23 cellular contexts compared by ENCODE assay signal in the genomic region with DNA sequence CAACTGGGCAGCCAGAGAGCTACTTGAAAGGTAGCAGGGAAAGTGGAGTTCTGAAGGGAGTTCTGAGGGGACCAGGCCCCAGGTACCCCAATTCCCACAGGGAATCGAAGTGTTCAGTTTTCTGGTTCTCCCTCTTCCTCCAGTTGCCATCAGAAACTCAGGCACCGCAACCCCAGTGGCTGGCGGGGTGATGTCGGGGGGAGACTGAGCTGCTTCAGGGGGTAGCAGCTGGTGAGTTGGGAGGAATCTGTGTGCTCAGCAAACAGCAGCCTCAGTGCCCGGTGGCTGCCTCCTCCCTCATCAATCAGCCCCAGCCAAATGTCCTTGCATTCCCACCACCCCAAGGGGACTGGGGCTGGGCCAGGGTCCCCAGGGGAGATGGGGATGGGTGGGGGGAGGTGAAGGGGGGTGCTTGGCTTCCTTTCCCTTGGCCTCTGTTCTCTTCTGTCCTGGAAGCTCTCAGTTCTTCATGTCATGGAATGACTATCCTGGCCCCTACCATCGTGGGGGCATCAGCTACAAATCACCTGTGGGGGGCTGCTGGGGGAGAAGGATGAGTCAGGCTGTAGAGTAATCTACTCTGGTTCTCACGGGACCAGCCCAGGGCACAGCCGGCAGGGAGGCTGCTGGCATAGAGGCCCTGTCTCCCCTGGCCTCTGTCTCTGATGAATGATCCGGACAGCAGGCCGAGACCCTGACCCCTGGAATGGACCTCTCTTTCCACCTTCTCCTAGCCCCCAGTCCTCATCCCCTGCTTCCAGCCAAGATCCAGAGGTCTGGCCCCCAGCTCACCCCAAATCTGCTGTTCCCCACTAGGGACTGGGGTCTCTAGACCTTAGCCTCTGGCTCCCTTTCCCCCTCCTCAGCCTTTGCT. TPM values are rescaled to one million over a fixed set of nuclear protein-coding genes. Genes with fewer than 3 reads are reported as not detected.
DNase-seq lines count a peak whose midpoint lies in the region; ATAC-seq, FAIRE-seq and TF ChIP-seq lines count a peak whose summit lies in the region.
"Had no signal": no experiment of that assay in that cellular context is flagged by ENCODE, and none has a peak within 500 bp of the region (broad histone marks: within the 10 kb centered on the region; RNA-seq: fewer than 3 reads in every experiment).

No MANE protein-coding gene starts in this region.

- TF ChIP-seq POLR2A in Peyer's patch (IDR thresholded peaks at IDR 0.05) = no peak

- 0 out of 2 replicates have a peak overlapping the region, but pooled peaks have one; percentile 8 for H3K27ac Mint-ChIP-seq in WTC11
- peak overlapping the region; percentile 82 for H3K27ac Mint-ChIP-seq in progenitor cell of endocrine pancreas
- H3K27ac Mint-ChIP-seq: T-cell had no signal

- H3K9ac ChIP-seq in DND-41 (ENCODE audit: low read depth, low read length) (no peak overlapping the region), kidney (ENCODE audit: low read length in 2 of 2) (no peak overlapping the region)
- H3K9ac ChIP-seq: GM23248 had no signal

- peaks cover 27% of the 10 kb centered on the region for H3K4me1 ChIP-seq in DND-41 (ENCODE audit: insufficient read depth, low read length)
- H3K4me1 ChIP-seq in kidney (ENCODE audit: control insufficient read depth in 1 of 2, insufficient read depth in 1 of 2, low read depth in 1 of 2, low read length in 2 of 2) = peaks cover 0 to 6% of the 10 kb centered on the region in 2 donors
- H3K4me1 ChIP-seq in Peyer's patch = peaks cover 0 to 17% (median 9%) of the 10 kb centered on the region in 4 donors

- no peak for FAIRE-seq in kidney (lab: Jason Lieb, UNC)
- FAIRE-seq: HTR-8/SVneo had no signal

- POLR2A ChIA-PET in WTC11 (lab: Charles Lee) = no interaction called here

- H3K4me2 ChIP-seq in DND-41 (ENCODE audit: insufficient read depth, low read length) = peak overlapping the region; percentile 11; the same call in 1 of the 2 replicates

- no peaks in the 10 kb centered on the region for H3K79me2 ChIP-seq in DND-41 (ENCODE audit: insufficient read depth, low read length)

- peaks cover 5% of the 10 kb centered on the region for H4K20me1 ChIP-seq in DND-41 (ENCODE audit: insufficient read depth, low read length)

- H3K9me3 Mint-ChIP-seq in WTC11 = no peaks in the 10 kb centered on the region
- H3K9me3 Mint-ChIP-seq in progenitor cell of endocrine pancreas (ENCODE audit: low read depth) = no peaks in the 10 kb centered on the region
- H3K9me3 Mint-ChIP-seq: T-cell had no signal

- H3K27ac ChIP-seq in DND-41 (ENCODE audit: low read length) = no peak overlapping the region
- no peak overlapping the region for H3K27ac ChIP-seq in kidney (ENCODE audit: low read depth in 2 of 2, low read length in 2 of 2)
- no peak overlapping the region for H3K27ac ChIP-seq in Peyer's patch
- H3K27ac ChIP-seq: GM23248, HL-60, RWPE1 had no signal

- no peak overlapping the region for H2AFZ ChIP-seq in DND-41 (ENCODE audit: low read depth, low read length)
- H2AFZ ChIP-seq: GM23248 had no signal

- no peak for ATAC-seq in DND-41 (ENCODE audit: insufficient read depth, low read depth)
- no peak for ATAC-seq in WTC11
- ATAC-seq in GM19455 (IDR thresholded peaks at IDR 0.05; ENCODE audit: unreplicated experiment) = no peak
- ATAC-seq: PC-3, SK-N-SH treated with all-trans-retinoic acid at 6 μM for 48 hours, T-cell had no signal

- H3K4me3 Mint-ChIP-seq in WTC11 (no peak overlapping the region), progenitor cell of endocrine pancreas (ENCODE audit: low read depth) (no peak overlapping the region)
- H3K4me3 Mint-ChIP-seq: T-cell had no signal

- H3K27me3 Mint-ChIP-seq in WTC11 (ENCODE audit: low read depth) (peaks cover 38% of the 10 kb centered on the region), progenitor cell of endocrine pancreas (peaks cover 26% of the 10 kb centered on the region)

- CTCF ChIA-PET in WTC11 (lab: Charles Lee) = interaction anchor here (1.0 to 8.0 kb wide), 7 partner anchors 9 to 128 kb away, joined by 3 to 120 read pairs (median 17); a partner anchor contains a TSS

- no peak for TF ChIP-seq CTCF in DND-41 (IDR thresholded peaks at IDR 0.05; ENCODE audit: borderline replicate concordance, extremely low read depth, low read length, poor library complexity, severe bottlenecking)
- no peak for TF ChIP-seq CTCF in WTC11 (IDR thresholded peaks at IDR 0.05)
- TF ChIP-seq CTCF in kidney (IDR thresholded peaks at IDR 0.05; ENCODE audit: borderline replicate concordance, extremely low read depth, insufficient read depth) = no peak
- no peak for TF ChIP-seq CTCF in progenitor cell of endocrine pancreas (IDR thresholded peaks at IDR 0.05; ENCODE audit: unreplicated experiment)
- no peak for TF ChIP-seq CTCF in Peyer's patch (IDR thresholded peaks at IDR 0.05)

- DNase-seq in DND-41 (no peak), WTC11 (ENCODE audit: low spot score) (no peak), kidney (peak; percentile 37), progenitor cell of endocrine pancreas (ENCODE audit: low spot score, unreplicated experiment) (no peak), GM03348 (ENCODE audit: low spot score) (no peak), Peyer's patch (no peak)
- DNase-seq: ACHN, DMS79 treated with DMSO at 0.1 percent for 48 hours, GM23248, IMR-90, NCI-H1048, NCI-H1436 treated with DMSO at 0.1 percent for 48 hours, NCI-H2029, NCI-H748 treated with DMSO at 0.1 percent for 48 hours, PC-3, SIG-M5, T-cell had no signal

- H3K9me3 ChIP-seq in DND-41 (ENCODE audit: insufficient read depth, low read length, severe bottlenecking) = no peaks in the 10 kb centered on the region
- no peaks in the 10 kb centered on the region for H3K9me3 ChIP-seq in kidney (ENCODE audit: control insufficient read depth in 1 of 2, low read length in 2 of 2)
- no peaks in the 10 kb centered on the region for H3K9me3 ChIP-seq in Peyer's patch

- H3K36me3 ChIP-seq in DND-41 (ENCODE audit: insufficient read depth, low read length) (no peaks in the 10 kb centered on the region), kidney (ENCODE audit: control insufficient read depth in 1 of 2, insufficient read depth in 2 of 2, low read length in 2 of 2) (no peaks in the 10 kb centered on the region), Peyer's patch (no peaks in the 10 kb centered on the region)

- H3K27me3 ChIP-seq in DND-41 (ENCODE audit: insufficient read depth, low read length, poor library complexity) (peaks cover 55% of the 10 kb centered on the region), Peyer's patch (peaks cover 0 to 5% of the 10 kb centered on the region in 2 donors)

- H3K36me3 Mint-ChIP-seq in WTC11 = no peaks in the 10 kb centered on the region
- H3K36me3 Mint-ChIP-seq in progenitor cell of endocrine pancreas (ENCODE audit: insufficient read depth) = peaks cover 11% of the 10 kb centered on the region
- H3K36me3 Mint-ChIP-seq: T-cell had no signal

- H3K4me1 Mint-ChIP-seq in WTC11 = peaks cover 46% of the 10 kb centered on the region
- peaks cover 26% of the 10 kb centered on the region for H3K4me1 Mint-ChIP-seq in progenitor cell of endocrine pancreas (ENCODE audit: low read depth)

- intact Hi-C loops in kidney (cut with DNase I) = no loop called here

- no peak overlapping the region for H3K4me3 ChIP-seq in DND-41 (ENCODE audit: low read depth in 1 of 2, low read length in 2 of 2)
- H3K4me3 ChIP-seq in kidney (ENCODE audit: low read length in 2 of 2) = no peak overlapping the region
- H3K4me3 ChIP-seq in Peyer's patch = no peak overlapping the region
- H3K4me3 ChIP-seq: GM23248 had no signal

TF ChIP-seq in WTC11, 78 proteins besides CTCF, POLR2A, EP300 and RAD21:
- TF ChIP-seq ZNF317 (CRISPR knock-in tag; IDR thresholded peaks at IDR 0.05; ENCODE audit: borderline replicate concordance, low read depth) (no peak), ZNF396 (CRISPR knock-in tag; IDR thresholded peaks at IDR 0.05; ENCODE audit: borderline replicate concordance) (no peak)

RNA-seq across cellular contexts. Expression of a gene that starts 2.6 kb away (rescaled TPM):
- 0.17 to 0.34 TPM (median 0.27 TPM) in 3 replicates for total RNA-seq in WTC11 (2021)
- 0.66 TPM for total RNA-seq in kidney
- polyA plus RNA-seq in kidney (ENCODE audit: insufficient read depth, low read depth, low replicate concordance) = 0.17 TPM
- 0.22 and 0.29 TPM in 2 replicates for total RNA-seq in progenitor cell of endocrine pancreas
- total RNA-seq in Peyer's patch = under 1 TPM in 2 of 4 donors, not detected in 2; 0.18 to 0.83 TPM
- total RNA-seq: GM23248, NCI-H460, T-cell had no signal
- polyA plus RNA-seq: GM23248 had no signal

RNA-seq across cellular contexts. Expression of a gene that starts 10.0 kb away (rescaled TPM):
- total RNA-seq in WTC11 (2021) (14.3 to 14.7 TPM (median 14.5 TPM) in 3 replicates), kidney (3.5 TPM), progenitor cell of endocrine pancreas (32.3 and 34.5 TPM in 2 replicates), Peyer's patch (under 1 TPM in 1 of 4 donors, not detected in 3; 0.27 TPM)
- polyA plus RNA-seq in kidney (ENCODE audit: insufficient read depth, low read depth, low replicate concordance) = 2.3 TPM

RNA-seq across cellular contexts. Expression of a gene that starts 26.7 kb away (rescaled TPM):
- total RNA-seq in WTC11 (2021) (35.5 to 37.3 TPM (median 37.2 TPM) in 3 replicates), kidney (6.5 TPM), progenitor cell of endocrine pancreas (26.4 and 28.0 TPM in 2 replicates), Peyer's patch (1 to 10 TPM; 4.6 to 9.3 (median 6.2) TPM)
- 10.8 TPM for polyA plus RNA-seq in kidney (ENCODE audit: insufficient read depth, low read depth, low replicate concordance)

RNA-seq across cellular contexts. Expression of a gene that starts 27.7 kb away (rescaled TPM):
- 173 to 179 TPM (median 176 TPM) in 3 replicates for total RNA-seq in WTC11 (2021)
- 66.9 TPM for total RNA-seq in kidney
- polyA plus RNA-seq in kidney (ENCODE audit: insufficient read depth, low read depth, low replicate concordance) = 14.8 TPM
- total RNA-seq in progenitor cell of endocrine pancreas = 106 and 121 TPM in 2 replicates
- 10 to 100 TPM; 19.6 to 27.7 (median 25.1) TPM for total RNA-seq in Peyer's patch
